15 cellular contexts compared by ENCODE assay signal in genomic region chr13:93767231-93767916, GRCh38.
"Had no signal": no experiment of that assay in that cellular context is flagged by ENCODE, and none has a peak within 500 bp of the region (broad histone marks: within the 10 kb centered on the region; RNA-seq: fewer than 3 reads in every experiment).

No MANE protein-coding gene starts in this region.

- H3K4me3 ChIP-seq: colonic mucosa, gastrocnemius medialis, upper lobe of right lung had no signal

- H3K4me1 ChIP-seq: colonic mucosa, gastrocnemius medialis, upper lobe of right lung had no signal

- H3K27ac Mint-ChIP-seq: activated CD8-positive, alpha-beta T cell treated with anti-CD3 and anti-CD28 coated beads for 36 hours; activated T-helper 1 cell treated with anti-CD3 and anti-CD28 coated beads, Interleukin-12 subunit alpha, Interleukin-12 subunit beta, Interleukin-2, Interleukin-4 antibody, amounts not matched to agents 30 ng/mL and 10 ng/mL and 1 ng/mL, durations not matched to agents 14 hours and 24 hours and 36 hours; T-cell had no signal

- H3K36me3 Mint-ChIP-seq: T-cell had no signal

- H3K27me3 Mint-ChIP-seq: activated CD8-positive, alpha-beta T cell treated with anti-CD3 and anti-CD28 coated beads for 36 hours; T-cell had no signal

- DNase-seq: activated CD4-positive, alpha-beta T cell treated with anti-CD3 and anti-CD28 coated beads for 4 hours; activated CD8-positive, alpha-beta memory T cell treated with anti-CD3 and anti-CD28 coated beads, Interleukin-2, amount 50 U/mL, for 4 hours; activated CD8-positive, alpha-beta T cell treated with anti-CD3 and anti-CD28 coated beads for 36 hours; activated naive CD4-positive, alpha-beta T cell; colonic mucosa; effector CD4-positive, alpha-beta T cell; gastrocnemius medialis; kidney; right cardiac atrium; stimulated activated naive CD4-positive, alpha-beta T cell; substantia nigra; T-cell; upper lobe of right lung had no signal

- H3K9me3 ChIP-seq: ascending aorta, colonic mucosa, gastrocnemius medialis, upper lobe of right lung had no signal

- H3K4me1 Mint-ChIP-seq: T-cell had no signal

- H3K27me3 ChIP-seq: ascending aorta, colonic mucosa, gastrocnemius medialis, upper lobe of right lung had no signal

- H3K4me3 Mint-ChIP-seq: activated CD8-positive, alpha-beta T cell treated with anti-CD3 and anti-CD28 coated beads for 36 hours; activated T-helper 1 cell treated with anti-CD3 and anti-CD28 coated beads, Interleukin-12 subunit alpha, Interleukin-12 subunit beta, Interleukin-2, Interleukin-4 antibody, amounts not matched to agents 30 ng/mL and 10 ng/mL and 1 ng/mL, durations not matched to agents 14 hours and 24 hours and 36 hours; T-cell had no signal

- H3K9me3 Mint-ChIP-seq: activated CD8-positive, alpha-beta T cell treated with anti-CD3 and anti-CD28 coated beads for 36 hours; activated T-helper 1 cell treated with anti-CD3 and anti-CD28 coated beads, Interleukin-12 subunit alpha, Interleukin-12 subunit beta, Interleukin-2, Interleukin-4 antibody, amounts not matched to agents 30 ng/mL and 10 ng/mL and 1 ng/mL, durations not matched to agents 14 hours and 24 hours and 36 hours had no signal

- H3K36me3 ChIP-seq: ascending aorta, colonic mucosa, gastrocnemius medialis, upper lobe of right lung had no signal
